ENCODE assay signal across 8 cellular contexts in genomic region chr15:89472785-89473256, GRCh38. TPM values are rescaled to one million over a fixed set of nuclear protein-coding genes. Genes with fewer than 3 reads are reported as not detected.
A peak's percentile ranks its signal among the peaks of the same experiment; 100 is the strongest.
DNase-seq lines count a peak whose midpoint lies in the region; ATAC-seq and TF ChIP-seq lines count a peak whose summit lies in the region.

No MANE protein-coding gene starts in this region.

- no peaks in the 10 kb centered on the region for H3K79me2 ChIP-seq in H9 (ENCODE audit: insufficient read depth, low read length)

- no peaks in the 10 kb centered on the region for H3K79me1 ChIP-seq in H9 (ENCODE audit: insufficient read depth, low read depth, low read length, poor library complexity, severe bottlenecking)

- H3K14ac ChIP-seq in H9 (ENCODE audit: insufficient read depth, low read length) = no peak overlapping the region

- H2BK12ac ChIP-seq in H9 (ENCODE audit: insufficient read length, low read depth, low read length) = no peak overlapping the region

- H2BK20ac ChIP-seq in H9 (ENCODE audit: low read depth, low read length, poor library complexity, severe bottlenecking) = no peak overlapping the region

- H3K27me3 Mint-ChIP-seq in H9 (ENCODE audit: low read depth) = peaks cover 43% of the 10 kb centered on the region
- H3K27me3 Mint-ChIP-seq in activated naive CD8-positive, alpha-beta T cell treated with anti-CD3 and anti-CD28 coated beads, Interleukin-2, amount 50 U/mL, for 24 hours = peaks cover 21% of the 10 kb centered on the region

- no peak overlapping the region for H4K8ac ChIP-seq in H9 (replicated peaks; ENCODE audit: insufficient read length, low read depth, low read length)

- H3K9me3 ChIP-seq in H9 (ENCODE audit: control insufficient read depth, low read depth, low read length) (no peaks in the 10 kb centered on the region), iPS DF 6.9 (ENCODE audit: control insufficient read depth, insufficient read depth, low read length) (no peaks in the 10 kb centered on the region)

- no peak overlapping the region for H3K4me2 ChIP-seq in H9 (ENCODE audit: insufficient read depth, insufficient read length, low read length)

- no peak overlapping the region for H2BK15ac ChIP-seq in H9 (ENCODE audit: low read depth, low read length)

- H3K4me1 ChIP-seq in H9 (ENCODE audit: insufficient read depth, low read length) (no peaks in the 10 kb centered on the region; the same call in 1 of the 2 replicates), iPS DF 6.9 (ENCODE audit: control insufficient read depth, insufficient read depth, low read length) (peaks cover 3% of the 10 kb centered on the region; the same call in 1 of the 2 replicates)

- no peak overlapping the region for H4K91ac ChIP-seq in H9 (ENCODE audit: insufficient read length, low read depth, low read length)

- H3K27ac ChIP-seq in H9 (ENCODE audit: insufficient read length, low read depth, low read length) (no peak overlapping the region), iPS DF 6.9 (ENCODE audit: low read length) (no peak overlapping the region)

- peak; percentile 69 for ATAC-seq in activated naive CD8-positive, alpha-beta T cell treated with anti-CD3 and anti-CD28 coated beads, Interleukin-2, amount 50 U/mL, for 24 hours
- ATAC-seq in HG03175 (IDR thresholded peaks at IDR 0.05; ENCODE audit: unreplicated experiment) = no peak

- H2BK5ac ChIP-seq in H9 (ENCODE audit: insufficient read length, low read length) = no peak overlapping the region

- H3K4me3 Mint-ChIP-seq in H9 = no peak overlapping the region
- H3K4me3 Mint-ChIP-seq in activated naive CD8-positive, alpha-beta T cell treated with anti-CD3 and anti-CD28 coated beads, Interleukin-2, amount 50 U/mL, for 24 hours = no peak overlapping the region

- peak; percentile 97 for TF ChIP-seq CTCF in H9 (conservative IDR thresholded peaks at IDR 0.05)

- H2AFZ ChIP-seq in H9 (ENCODE audit: low read length) = no peak overlapping the region

- no peaks in the 10 kb centered on the region for H3K36me3 ChIP-seq in iPS DF 6.9 (ENCODE audit: control insufficient read depth, insufficient read depth, low read length)

- H3K23ac ChIP-seq in H9 (ENCODE audit: insufficient read length, low read depth, low read length) = no peak overlapping the region

- H4K5ac ChIP-seq in H9 (ENCODE audit: insufficient read length, low read depth, low read length) = no peak overlapping the region

- H3K18ac ChIP-seq in H9 (ENCODE audit: insufficient read length, low read depth, low read length) = no peak overlapping the region

- H2BK120ac ChIP-seq in H9 (ENCODE audit: low read depth, low read length, poor library complexity, severe bottlenecking) = no peak overlapping the region

- WGBS in H9 (ENCODE audit: extremely low coverage, insufficient read length, low lambda C conversion rate) = no CpG with 5 or more reads among the region's 7 CpGs
- no CpG with 5 or more reads among the region's 7 CpGs for WGBS in iPS DF 6.9 (ENCODE audit: insufficient coverage, insufficient read length)

- H3K9ac ChIP-seq in H9 (ENCODE audit: extremely low read depth, insufficient read length, low read length) = no peak overlapping the region

- no peaks in the 10 kb centered on the region for H4K20me1 ChIP-seq in H9 (ENCODE audit: control insufficient read depth, insufficient read depth, insufficient read length)

- no peak overlapping the region for H3K4me3 ChIP-seq in iPS DF 6.9 (ENCODE audit: low read length)

- H3T11ph ChIP-seq in H9 (ENCODE audit: low read length) = no peak overlapping the region

- H3K27ac Mint-ChIP-seq in H9 = no peak overlapping the region
- no peak overlapping the region for H3K27ac Mint-ChIP-seq in activated naive CD8-positive, alpha-beta T cell treated with anti-CD3 and anti-CD28 coated beads, Interleukin-2, amount 50 U/mL, for 24 hours

- no peak overlapping the region for H2AK5ac ChIP-seq in H9 (ENCODE audit: insufficient read length, low read length)

- DNase-seq in EH (ENCODE audit: low read depth) (peak; percentile 70), H9 (peak; percentile 94), NCI-H82 treated with DMSO at 0.1 percent for 48 hours (lab: John Stamatoyannopoulos, UW; ENCODE audit: unreplicated experiment) (peak; percentile 54), iPS DF 6.9 (ENCODE audit: low read depth, low spot score) (peak; percentile 83), GOT3 (lab: John Stamatoyannopoulos, UW) (no peak)
- peak; percentile 64 for DNase-seq in activated naive CD8-positive, alpha-beta T cell treated with anti-CD3 and anti-CD28 coated beads, Interleukin-2, amount 50 U/mL, for 24 hours
- DNase-seq in stimulated activated CD4-positive, alpha-beta T cell treated with anti-CD3 and anti-CD28 coated beads, Interleukin-2, amount 100 ng/mL, for 24 hours = peak; percentile 34 to 68

- no peak overlapping the region for H3K56ac ChIP-seq in H9 (ENCODE audit: insufficient read length, low read depth, low read length)

- no peaks in the 10 kb centered on the region; a peak in 1 of 5 replicates for H3K9me3 Mint-ChIP-seq in H9
- no peaks in the 10 kb centered on the region for H3K9me3 Mint-ChIP-seq in activated naive CD8-positive, alpha-beta T cell treated with anti-CD3 and anti-CD28 coated beads, Interleukin-2, amount 50 U/mL, for 24 hours

- no peaks in the 10 kb centered on the region for H3K23me2 ChIP-seq in H9 (ENCODE audit: insufficient read length, low read depth, low read length, poor library complexity, severe bottlenecking)

- H3K4ac ChIP-seq in H9 (ENCODE audit: low read depth, low read length) = no peak overlapping the region

- no peaks in the 10 kb centered on the region for H3K36me3 Mint-ChIP-seq in H9 (ENCODE audit: insufficient read depth in 1 of 3, low read depth in 3 of 3)
- no peaks in the 10 kb centered on the region for H3K36me3 Mint-ChIP-seq in activated naive CD8-positive, alpha-beta T cell treated with anti-CD3 and anti-CD28 coated beads, Interleukin-2, amount 50 U/mL, for 24 hours (ENCODE audit: low read depth)

- H3K27me3 ChIP-seq in H9 (ENCODE audit: insufficient read depth, low read length) = no peaks in the 10 kb centered on the region
- H3K27me3 ChIP-seq in iPS DF 6.9 (ENCODE audit: control insufficient read depth, insufficient read depth, low read length) = no peaks in the 10 kb centered on the region

- peaks cover 24 to 25% of the 10 kb centered on the region in 2 experiments for H3K4me1 Mint-ChIP-seq in H9
- no peaks in the 10 kb centered on the region for H3K4me1 Mint-ChIP-seq in activated naive CD8-positive, alpha-beta T cell treated with anti-CD3 and anti-CD28 coated beads, Interleukin-2, amount 50 U/mL, for 24 hours

RNA-seq across cellular contexts. Expression of gene RHCG, which starts 23.6 kb away (rescaled TPM):
- 0.28 and 0.31 TPM in 2 replicates for total RNA-seq in H9 (2021)
